In the genomic region with DNA sequence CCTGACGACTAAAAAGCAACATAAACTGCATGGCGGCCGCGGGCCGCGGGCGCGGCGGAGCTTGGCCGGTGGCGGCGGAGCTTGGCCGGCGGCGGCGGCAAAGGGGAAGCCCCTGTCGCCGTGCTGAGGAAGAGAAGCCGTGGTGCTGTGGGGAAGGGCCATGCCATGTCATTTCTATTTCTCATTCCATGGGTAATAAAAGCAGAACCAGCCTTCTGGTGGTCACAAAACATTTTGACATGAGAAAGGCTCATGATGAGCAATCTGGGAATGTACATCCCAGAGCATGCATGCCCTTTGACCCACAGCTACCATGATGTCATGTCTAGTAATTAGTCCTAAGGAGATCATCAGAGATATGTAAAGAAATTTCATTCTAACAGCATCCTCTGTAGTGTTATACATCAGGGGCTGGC, we compare ENCODE assay signal across 9 cellular contexts. TPM values are rescaled to one million over a fixed set of nuclear protein-coding genes. Genes with fewer than 3 reads are reported as not detected.
DNase-seq lines count a peak whose midpoint lies in the region; ATAC-seq, FAIRE-seq and TF ChIP-seq lines count a peak whose summit lies in the region.
"Had no signal": no experiment of that assay in that cellular context is flagged by ENCODE, and none has a peak within 500 bp of the region (broad histone marks: within the 10 kb centered on the region; RNA-seq: fewer than 3 reads in every experiment).

No MANE protein-coding gene starts in this region.

- peaks cover 43% of the 10 kb centered on the region for H3K27me3 Mint-ChIP-seq in activated T-cell treated with anti-CD3 and anti-CD28 coated beads, Interleukin-2, amount 50 U/mL, for 24 hours
- H3K27me3 Mint-ChIP-seq in stimulated activated naive B cell treated with anti-CD40 and anti-IgM and Interleukin-4, amounts not matched to agents 10 μg/mL and 1 μg/mL and 100 μg/mL, for 72 hours = no peaks in the 10 kb centered on the region

- peak overlapping the region; percentile 55 for H3K4me3 Mint-ChIP-seq in activated T-cell treated with anti-CD3 and anti-CD28 coated beads, Interleukin-2, amount 50 U/mL, for 24 hours
- peak overlapping the region; percentile 65 to 77 for H3K4me3 Mint-ChIP-seq in stimulated activated naive B cell treated with anti-CD40 and anti-IgM and Interleukin-4, amounts not matched to agents 10 μg/mL and 1 μg/mL and 100 μg/mL, for 72 hours

- no peak overlapping the region for H3K27ac ChIP-seq in WERI-Rb-1

- no peak for TF ChIP-seq CTCF in WERI-Rb-1 (IDR thresholded peaks at IDR 0.05; ENCODE audit: low read depth, low read length)

- peak; percentile 90 to 91 for ATAC-seq in stimulated activated naive B cell treated with anti-CD40 and anti-IgM and Interleukin-4, amounts not matched to agents 10 μg/mL and 1 μg/mL and 100 μg/mL, for 72 hours (replicated peaks)
- ATAC-seq in HG03520 (IDR thresholded peaks at IDR 0.05; ENCODE audit: unreplicated experiment) = no peak

- no peak for FAIRE-seq in frontal cortex (lab: Jason Lieb, UNC)
- FAIRE-seq: H1 had no signal

- H3K9me3 Mint-ChIP-seq in activated T-cell treated with anti-CD3 and anti-CD28 coated beads, Interleukin-2, amount 50 U/mL, for 24 hours = no peaks in the 10 kb centered on the region
- H3K9me3 Mint-ChIP-seq in stimulated activated naive B cell treated with anti-CD40 and anti-IgM and Interleukin-4, amounts not matched to agents 10 μg/mL and 1 μg/mL and 100 μg/mL, for 72 hours = no peaks in the 10 kb centered on the region

- intact Hi-C loops in cardiac septum (cut with DNase I) = no loop called here

- no peaks in the 10 kb centered on the region for H3K27me3 ChIP-seq in WERI-Rb-1 (ENCODE audit: insufficient read depth, low read depth, severe bottlenecking)

- DNase-seq in ELR (ENCODE audit: low read depth) (peak; percentile 84), Kasumi-1 (lab: John Stamatoyannopoulos, UW) (peak; percentile 57 to 64), cardiac septum (ENCODE audit: low spot score) (peak; percentile 76), WERI-Rb-1 (no peak), frontal cortex (ENCODE audit: low spot score in 2 of 2) (no peak)
- DNase-seq in activated T-cell treated with anti-CD3 and anti-CD28 coated beads, Interleukin-2, amount 50 U/mL, for 24 hours = peak; percentile 47
- peak; percentile 63 for DNase-seq in stimulated activated naive B cell treated with anti-CD40 and anti-IgM and Interleukin-4, amounts not matched to agents 10 μg/mL and 1 μg/mL and 100 μg/mL, for 72 hours

- H3K36me3 Mint-ChIP-seq in activated T-cell treated with anti-CD3 and anti-CD28 coated beads, Interleukin-2, amount 50 U/mL, for 24 hours (ENCODE audit: low read depth) = no peaks in the 10 kb centered on the region
- H3K36me3 Mint-ChIP-seq in stimulated activated naive B cell treated with anti-CD40 and anti-IgM and Interleukin-4, amounts not matched to agents 10 μg/mL and 1 μg/mL and 100 μg/mL, for 72 hours = no peaks in the 10 kb centered on the region

- H3K27ac Mint-ChIP-seq in activated T-cell treated with anti-CD3 and anti-CD28 coated beads, Interleukin-2, amount 50 U/mL, for 24 hours = no peak overlapping the region
- peak overlapping the region; percentile 62 for H3K27ac Mint-ChIP-seq in stimulated activated naive B cell treated with anti-CD40 and anti-IgM and Interleukin-4, amounts not matched to agents 10 μg/mL and 1 μg/mL and 100 μg/mL, for 72 hours

- H3K4me1 Mint-ChIP-seq in activated T-cell treated with anti-CD3 and anti-CD28 coated beads, Interleukin-2, amount 50 U/mL, for 24 hours (ENCODE audit: low read depth) = peaks cover 17% of the 10 kb centered on the region
- peaks cover 25 to 37% of the 10 kb centered on the region in 2 donors for H3K4me1 Mint-ChIP-seq in stimulated activated naive B cell treated with anti-CD40 and anti-IgM and Interleukin-4, amounts not matched to agents 10 μg/mL and 1 μg/mL and 100 μg/mL, for 72 hours

- H3K36me3 ChIP-seq in WERI-Rb-1 = no peaks in the 10 kb centered on the region

- no peaks in the 10 kb centered on the region for H3K9me3 ChIP-seq in WERI-Rb-1 (ENCODE audit: severe bottlenecking)

- H3K4me3 ChIP-seq in WERI-Rb-1 (ENCODE audit: low read depth, low read length) = no peak overlapping the region

RNA-seq across cellular contexts. Expression of gene HEATR6, which starts 23.9 kb away (rescaled TPM):
- total RNA-seq in cardiac septum = 11.4 TPM
- 13.5 TPM for total RNA-seq in frontal cortex

RNA-seq across cellular contexts. Expression of gene CA4, which starts 47.1 kb away (rescaled TPM):
- total RNA-seq in cardiac septum (3.7 TPM), frontal cortex (0.41 TPM)

Comparison
In these comparisons a context has a peak if more than half of its experiments do, and no peak if none do; other contexts are left out.
1. DNase-seq: peak in ELR (single experiment), Kasumi-1 (2 of 2), activated T-cell treated with anti-CD3 and anti-CD28 coated beads, Interleukin-2, amount 50 U/mL, for 24 hours (single experiment), cardiac septum (single experiment) and stimulated activated naive B cell treated with anti-CD40 and anti-IgM and Interleukin-4, amounts not matched to agents 10 μg/mL and 1 μg/mL and 100 μg/mL, for 72 hours (single experiment); none in WERI-Rb-1 (single experiment) and frontal cortex (0 of 2).